24 cellular contexts compared by ENCODE assay signal in the genomic region with DNA sequence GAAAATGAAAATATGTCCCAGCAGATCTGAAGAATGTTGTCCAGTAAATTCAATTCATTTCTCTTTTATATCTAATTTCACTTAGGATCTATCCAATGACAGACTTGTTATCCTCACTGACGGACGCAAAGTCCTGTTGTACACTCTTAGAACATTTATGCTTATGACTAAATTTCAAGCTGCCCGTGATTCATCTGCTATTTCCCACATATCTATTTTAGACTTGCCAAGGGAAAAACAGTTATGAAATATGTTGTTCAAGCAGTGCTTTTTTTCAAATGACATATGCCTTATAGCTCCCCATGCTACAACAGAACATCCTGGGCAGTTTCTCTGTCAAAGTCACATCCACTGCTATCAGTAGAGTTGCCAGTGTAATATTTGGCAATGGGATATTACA.
"Had no signal": no experiment of that assay in that cellular context is flagged by ENCODE, and none has a peak within 500 bp of the region (broad histone marks: within the 10 kb centered on the region; RNA-seq: fewer than 3 reads in every experiment).

No MANE protein-coding gene starts in this region.

- ATAC-seq: left colon; left lung; lower lobe of right lung; natural killer cell; pancreas; right cardiac atrium; sciatic nerve; stimulated activated naive B cell treated with anti-CD40 and anti-IgM and Interleukin-4, amounts not matched to agents 10 μg/mL and 1 μg/mL and 100 μg/mL, for 72 hours; stimulated activated naive CD8-positive, alpha-beta T cell treated with anti-CD3 and anti-CD28 coated beads, Interleukin-15, Interleukin-2, amounts not matched to agents 100 U/mL and 50 U/mL, for 24 hours had no signal

- H3K36me3 ChIP-seq: left lung, lower lobe of right lung, pancreas, prostate gland, stomach, tibial nerve, uterus had no signal

- H3K4me3 ChIP-seq: left lung, lower lobe of right lung, pancreas, prostate gland, skin epidermis, stomach, tibial nerve, uterus had no signal

- H3K27ac ChIP-seq: left lung, lower lobe of right lung, pancreas, prostate gland, skin epidermis, stomach, tibial nerve, uterus had no signal

- H3K27me3 ChIP-seq: left lung, pancreas, stomach, tibial nerve, uterus had no signal

- H3K9me3 ChIP-seq: left lung, lower lobe of right lung, pancreas, prostate gland, stomach, tibial nerve, uterus had no signal

- DNase-seq: hippocampal formation; kidney; left colon; left lung; lower lobe of right lung; mesendoderm; naive B cell; natural killer cell; nephron progenitor cell; pancreas; retina; right cardiac atrium; stimulated activated CD4-positive, alpha-beta T cell treated with anti-CD3 and anti-CD28 coated beads, Interleukin-12 subunit alpha, Interleukin-12 subunit beta, amount 100 ng/mL, for 4 hours; stimulated activated CD4-positive, alpha-beta T cell treated with anti-CD3 and anti-CD28 coated beads, Interleukin-15, amount 100 ng/mL, for 24 hours; stimulated activated CD4-positive, alpha-beta T cell treated with anti-CD3 and anti-CD28 coated beads, Interleukin-2, amount 100 ng/mL, for 24 hours; stimulated activated CD4-positive, alpha-beta T cell treated with anti-CD3 and anti-CD28 coated beads, Interleukin-4, amount 100 ng/mL, for 1 hour; stimulated activated naive B cell treated with anti-CD40 and anti-IgM and Interleukin-4, amounts not matched to agents 10 μg/mL and 1 μg/mL and 100 μg/mL, for 72 hours; stimulated activated naive CD8-positive, alpha-beta T cell treated with anti-CD3 and anti-CD28 coated beads, Interleukin-15, Interleukin-2, amounts not matched to agents 100 U/mL and 50 U/mL, for 24 hours; stomach; uterus had no signal

- H3K4me1 ChIP-seq: left lung, lower lobe of right lung, pancreas, prostate gland, stomach, tibial nerve, uterus had no signal
